ENCODE assay signal across 8 cellular contexts in the genomic region with DNA sequence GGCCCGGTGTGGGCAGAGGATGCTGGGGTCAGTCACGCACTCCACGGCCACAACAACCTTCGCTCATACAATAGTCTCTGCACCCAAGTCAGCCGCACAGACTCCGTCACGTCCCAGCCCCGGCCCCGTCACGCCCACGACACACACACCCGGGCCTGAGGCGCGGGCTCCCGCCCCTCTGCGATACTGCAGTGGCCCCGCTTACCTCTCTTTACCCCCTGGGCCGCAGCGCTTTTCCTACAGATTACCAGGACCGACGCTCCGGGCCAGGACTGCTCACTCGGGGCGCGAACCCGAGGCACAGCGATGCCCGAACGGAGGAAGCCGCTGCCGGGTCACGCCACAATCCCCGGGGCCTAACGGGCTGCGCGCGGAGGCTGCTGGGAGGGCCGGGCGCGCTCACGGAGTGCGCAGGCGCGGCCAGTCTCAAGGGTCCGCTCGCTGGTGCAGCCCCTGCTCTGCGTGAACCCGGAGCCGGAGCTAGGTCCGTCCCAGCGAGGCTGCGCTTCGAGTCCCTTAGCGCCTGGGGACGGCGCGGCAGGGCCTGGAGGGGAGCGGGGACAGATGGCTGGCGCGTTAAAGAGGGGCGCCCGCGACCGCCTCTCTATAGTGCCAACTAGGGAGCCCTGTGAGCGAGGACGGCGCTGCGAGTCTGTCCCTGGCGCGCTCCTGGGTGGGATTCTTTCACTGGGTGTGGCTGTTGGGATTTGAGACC. TPM values are rescaled to one million over a fixed set of nuclear protein-coding genes. Genes with fewer than 3 reads are reported as not detected.
DNase-seq lines count a peak whose midpoint lies in the region; TF ChIP-seq lines count a peak whose summit lies in the region.

A gene (minus strand): TSS at position 358 of the 715 bp plus-strand sequence. CDS start 8,855 bp downstream, outside the sequence.

- TF ChIP-seq CTCF in DOHH2 (IDR thresholded peaks at IDR 0.05; ENCODE audit: low read depth, low read length, poor library complexity, severe bottlenecking) (no peak), brain microvascular endothelial cell (IDR thresholded peaks at IDR 0.05; ENCODE audit: low read depth, low read length, missing control alignments) (no peak)

- peak within 1 kb of the TSS; percentile 36 for H3K27ac ChIP-seq in DOHH2 (ENCODE audit: low read depth, low read length)
- peak within 1 kb of the TSS; percentile 86 for H3K27ac ChIP-seq in brain microvascular endothelial cell

- DNase-seq in H7 (peak; percentile 98), NCI-H1436 treated with DMSO at 0.1 percent for 48 hours (lab: John Stamatoyannopoulos, UW) (peak; percentile 24), UCSD-AML1 (lab: John Stamatoyannopoulos, UW; ENCODE audit: unreplicated experiment) (peak; percentile 75), brain microvascular endothelial cell (peak; percentile 66), RKO (ENCODE audit: low spot score) (no peak)

- no peaks in the 10 kb centered on the region for H3K9me2 ChIP-seq in DOHH2 (replicated peaks; ENCODE audit: control insufficient read depth, low read length)

- H3K9ac ChIP-seq in skeletal muscle satellite cell (ENCODE audit: low read depth, low read length), result peak within 1 kb of the TSS; percentile 90

- peaks cover 31% of the 10 kb centered on the region for H3K79me2 ChIP-seq in DOHH2 (ENCODE audit: control insufficient read depth, low read length)

- peak within 1 kb of the TSS; percentile 86 for H3K4me3 ChIP-seq in DOHH2 (ENCODE audit: low read length)
- peak within 1 kb of the TSS; percentile 89 for H3K4me3 ChIP-seq in H7 (ENCODE audit: insufficient read depth, low read depth, low read length)
- peak within 1 kb of the TSS; percentile 77 for H3K4me3 ChIP-seq in brain microvascular endothelial cell (ENCODE audit: low read depth, low read length)
- H3K4me3 ChIP-seq in iPS-18c (ENCODE audit: insufficient read depth, low read depth, low read length), result peak within 1 kb of the TSS; percentile 92
- peak within 1 kb of the TSS; percentile 78 for H3K4me3 ChIP-seq in skeletal muscle satellite cell (ENCODE audit: low read length)

- H3K36me3 ChIP-seq in DOHH2 (ENCODE audit: control insufficient read depth, low read length) (peaks cover 20% of the 10 kb centered on the region), H7 (replicated peaks; ENCODE audit: control insufficient read depth, insufficient read depth, low read length) (no peaks in the 10 kb centered on the region; the same call in 1 of the 2 replicates), brain microvascular endothelial cell (replicated peaks) (no peaks in the 10 kb centered on the region), skeletal muscle satellite cell (ENCODE audit: insufficient read depth, low read length) (peaks cover 3% of the 10 kb centered on the region)

- H3K9me3 ChIP-seq in DOHH2 (ENCODE audit: control insufficient read depth, insufficient read depth, low read length) (peaks cover 26% of the 10 kb centered on the region), iPS-18c (ENCODE audit: control insufficient read depth, insufficient read depth, low read length) (peaks cover 2% of the 10 kb centered on the region), skeletal muscle satellite cell (replicated peaks; ENCODE audit: low read length) (peaks cover 6% of the 10 kb centered on the region)

- in situ Hi-C loops in brain microvascular endothelial cell (cut with HindIII; ENCODE audit: low pct_ligation_motif_present, low sequenced_read_pairs), result no loop called here

- peaks cover 16% of the 10 kb centered on the region for H3K4me1 ChIP-seq in DOHH2 (ENCODE audit: control insufficient read depth, low read length)
- H3K4me1 ChIP-seq in skeletal muscle satellite cell (ENCODE audit: control insufficient read depth, insufficient read depth, low read length), result peaks cover 17% of the 10 kb centered on the region

- no peaks in the 10 kb centered on the region for H3F3A ChIP-seq in DOHH2 (ENCODE audit: control insufficient read depth, insufficient read depth)

- H3K27me3 ChIP-seq in DOHH2 (ENCODE audit: control insufficient read depth, low read length) (no peaks in the 10 kb centered on the region), H7 (ENCODE audit: control insufficient read depth, insufficient read depth, low read length) (no peaks in the 10 kb centered on the region; the same call in 1 of the 2 replicates), brain microvascular endothelial cell (replicated peaks) (no peaks in the 10 kb centered on the region), skeletal muscle satellite cell (ENCODE audit: control insufficient read depth, insufficient read depth, low read length) (no peaks in the 10 kb centered on the region)

- H3K4me2 ChIP-seq in DOHH2 (ENCODE audit: low read length), result peak within 1 kb of the TSS; percentile 67
- H3K4me2 ChIP-seq in skeletal muscle satellite cell (ENCODE audit: low read length), result peak within 1 kb of the TSS; percentile 84

- no peaks in the 10 kb centered on the region for H4K20me1 ChIP-seq in DOHH2 (ENCODE audit: control insufficient read depth, insufficient read depth, low read depth, low read length)

RNA-seq across cellular contexts. Expression of the gene that starts here (rescaled TPM):
- 7.3 and 12.2 TPM in 2 replicates for total RNA-seq in H7 (2014; rRNA removed; shearing (Covaris generic))
- total RNA-seq in skeletal muscle satellite cell (2012; rRNA removed), result 5.7 and 7.9 TPM in 2 replicates
